In the genomic region with DNA sequence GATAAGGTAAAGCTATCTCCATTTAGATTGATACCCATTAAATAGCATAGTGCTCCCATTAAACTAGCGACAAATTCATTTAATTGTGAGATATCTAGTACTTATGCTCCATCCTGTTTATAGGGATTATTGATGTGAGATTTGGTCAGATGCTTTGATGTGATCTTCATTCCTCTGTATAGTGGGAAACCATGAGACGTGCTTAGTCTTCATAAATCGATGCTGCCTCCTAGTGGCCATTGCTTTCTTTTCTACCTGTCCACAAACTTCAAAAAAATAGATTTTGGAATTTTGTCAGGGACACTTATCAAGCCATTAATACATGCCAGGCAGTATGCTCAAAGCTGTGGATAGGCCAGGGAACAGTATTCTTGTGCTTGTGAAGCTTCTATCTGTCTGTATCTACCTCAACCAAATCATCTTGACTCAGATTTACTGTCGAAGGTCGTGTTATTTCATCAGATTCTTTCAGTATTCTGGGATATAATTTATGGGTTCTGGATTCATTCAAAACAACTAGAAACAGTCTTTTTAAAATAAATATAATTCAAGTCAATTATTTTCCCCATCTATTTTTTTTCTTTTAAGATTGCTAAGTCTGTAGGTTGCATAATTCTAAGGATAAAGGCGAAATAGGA, we compare ENCODE assay signal across 9 cellular contexts. TPM values are rescaled to one million over a fixed set of nuclear protein-coding genes. Genes with fewer than 3 reads are reported as not detected.
A peak's percentile ranks its signal among the peaks of the same experiment; 100 is the strongest.
DNase-seq lines count a peak whose midpoint lies in the region; ATAC-seq, FAIRE-seq and TF ChIP-seq lines count a peak whose summit lies in the region.
"Had no signal": no experiment of that assay in that cellular context is flagged by ENCODE, and none has a peak within 500 bp of the region (broad histone marks: within the 10 kb centered on the region; RNA-seq: fewer than 3 reads in every experiment).

No MANE protein-coding gene starts in this region.

- no peak overlapping the region for H3K27ac ChIP-seq in mesenchymal stem cell (ENCODE audit: low read length, poor library complexity, severe bottlenecking)
- H3K27ac ChIP-seq in stomach = no peak overlapping the region

- no peak for TF ChIP-seq EP300 in stomach (IDR thresholded peaks at IDR 0.05)

- no peak overlapping the region for H2BK5ac ChIP-seq in mesenchymal stem cell (ENCODE audit: low read depth, low read length, poor library complexity, severe bottlenecking)

- DNase-seq in Ammon's horn (ENCODE audit: low spot score) (peak; percentile 80), NCI-H1930 (lab: John Stamatoyannopoulos, UW) (peak; percentile 4 to 22), ecto neural progenitor cell (ENCODE audit: low spot score) (peak; percentile 47), mesenchymal stem cell (peak; percentile 68), stomach (peak; percentile 59)

- no peak overlapping the region for H3K4me2 ChIP-seq in mesenchymal stem cell (ENCODE audit: low read length, poor library complexity, severe bottlenecking)

- H3K4me3 ChIP-seq in mesenchymal stem cell (ENCODE audit: insufficient read depth in 1 of 2, low read depth in 1 of 2, low read length in 2 of 2) = no peak overlapping the region
- no peak overlapping the region for H3K4me3 ChIP-seq in stomach

- no peaks in the 10 kb centered on the region for H3K79me1 ChIP-seq in mesenchymal stem cell (replicated peaks; ENCODE audit: low read length, poor library complexity, severe bottlenecking)

- H4K8ac ChIP-seq in mesenchymal stem cell (ENCODE audit: low read length) = no peak overlapping the region

- H3K9ac ChIP-seq in mesenchymal stem cell (ENCODE audit: low read length) = no peak overlapping the region

- H3K14ac ChIP-seq in mesenchymal stem cell (ENCODE audit: low read length in 2 of 2) = no peak overlapping the region

- H3K9me3 ChIP-seq in mesenchymal stem cell (ENCODE audit: control insufficient read depth, low read length) (no peaks in the 10 kb centered on the region), stomach (no peaks in the 10 kb centered on the region)

- no peak overlapping the region for H3K18ac ChIP-seq in mesenchymal stem cell (ENCODE audit: low read depth in 1 of 2, low read length in 2 of 2)

- WGBS in mesenchymal stem cell = 26% methylated on average over 2 of the region's 6 CpGs
- 50 to 55% (median 52%) methylated on average over 6 of the region's 6 CpGs for WGBS in stomach, 5 donors

- no peak overlapping the region for H2AK5ac ChIP-seq in mesenchymal stem cell (ENCODE audit: low read length, severe bottlenecking)

- no peak overlapping the region for H4K91ac ChIP-seq in mesenchymal stem cell (ENCODE audit: low read length)

- H3K4me1 ChIP-seq in mesenchymal stem cell (ENCODE audit: control insufficient read depth, insufficient read depth, low read depth, low read length) = no peaks in the 10 kb centered on the region
- H3K4me1 ChIP-seq in stomach = no peaks in the 10 kb centered on the region

- H3K23ac ChIP-seq in mesenchymal stem cell (ENCODE audit: low read length in 2 of 2) = no peak overlapping the region

- peak; percentile 23 for FAIRE-seq in TTC549 (lab: Jason Lieb, UNC)

- no peak overlapping the region for H2BK15ac ChIP-seq in mesenchymal stem cell (ENCODE audit: low read depth, poor library complexity, severe bottlenecking)

- TF ChIP-seq CTCF in stomach (IDR thresholded peaks at IDR 0.05) = peak in 5 of 7 experiments; percentile 46 to 62 (median 50)

- H3K4ac ChIP-seq in mesenchymal stem cell (ENCODE audit: low read depth in 1 of 2, low read length in 2 of 2) = no peak overlapping the region

- no peak overlapping the region for H2AFZ ChIP-seq in mesenchymal stem cell (ENCODE audit: low read depth, low read length)

- H3K27me3 ChIP-seq in mesenchymal stem cell (ENCODE audit: control insufficient read depth in 1 of 2, insufficient read depth in 1 of 2, low read length in 2 of 2) (no peaks in the 10 kb centered on the region), stomach (no peaks in the 10 kb centered on the region)

- no peak overlapping the region for H2BK12ac ChIP-seq in mesenchymal stem cell (ENCODE audit: low read length in 2 of 2)

- no peak for TF ChIP-seq POLR2A in stomach (IDR thresholded peaks at IDR 0.05)

- intact Hi-C loops in stomach (cut with DNase I; ENCODE audit: low total_unique reads) = no loop called here

- peak; percentile 81 for ATAC-seq in GM18511 (IDR thresholded peaks at IDR 0.05; ENCODE audit: unreplicated experiment)
- ATAC-seq in HG02970 (IDR thresholded peaks at IDR 0.05; ENCODE audit: low FRiP score, unreplicated experiment) = peak; percentile 85

- peaks cover 0 to 25% of the 10 kb centered on the region in 2 experiments for H3K36me3 ChIP-seq in mesenchymal stem cell (ENCODE audit: control insufficient read depth in 1 of 2, insufficient read depth in 2 of 2, low read depth in 1 of 2, low read length in 2 of 2)
- peaks cover 0 to 25% (median 18%) of the 10 kb centered on the region in 4 donors for H3K36me3 ChIP-seq in stomach

- no peak overlapping the region for H2BK120ac ChIP-seq in mesenchymal stem cell (ENCODE audit: low read depth, low read length)

RNA-seq across cellular contexts. Expression of gene LSM8, which starts 12.0 kb away (rescaled TPM):
- polyA plus RNA-seq in mesenchymal stem cell (2013, experiment 1 of 2) = 41.2 TPM
- 43.4 TPM for polyA plus RNA-seq in mesenchymal stem cell (2013, experiment 2 of 2)
- total RNA-seq in stomach = 10 to 100 TPM in 4 of 5 donors, under 1 TPM in 1; 0.58 to 58.0 (median 29.9) TPM
- 10 to 100 TPM; 21.9 to 35.2 (median 24.9) TPM for polyA plus RNA-seq in stomach

RNA-seq across cellular contexts. Expression of gene ANKRD7, which starts 28.5 kb away (rescaled TPM):
- polyA plus RNA-seq in mesenchymal stem cell (2013, experiment 1 of 2) = not detected
- polyA plus RNA-seq in mesenchymal stem cell (2013, experiment 2 of 2) = not detected
- total RNA-seq in stomach = 1 to 10 TPM in 2 of 5 donors, not detected in 3; 2.0 to 4.2 TPM
- 1 to 10 TPM in 1 of 3 donors, not detected in 2; 1.3 TPM for polyA plus RNA-seq in stomach
- polyA plus RNA-seq: IgD-negative memory B cell had no signal

Comparison
In these comparisons a context has a peak if more than half of its experiments do, and no peak if none do; other contexts are left out.
1. DNase-seq: peak in every context shown above with its lines; median percentile 80 in Ammon's horn; 68 in mesenchymal stem cell; 59 in stomach; 47 in ecto neural progenitor cell; 13 in NCI-H1930.